Comparison of ENCODE assay signal across 15 cellular contexts in genomic region chr9:136136526-136136925, GRCh38. TPM values are rescaled to one million over a fixed set of nuclear protein-coding genes. Genes with fewer than 3 reads are reported as not detected.
DNase-seq lines count a peak whose midpoint lies in the region; ATAC-seq and TF ChIP-seq lines count a peak whose summit lies in the region.
"Had no signal": no experiment of that assay in that cellular context is flagged by ENCODE, and none has a peak within 500 bp of the region (broad histone marks: within the 10 kb centered on the region; RNA-seq: fewer than 3 reads in every experiment).

No MANE protein-coding gene starts in this region.

- H2AK5ac ChIP-seq in mesenchymal stem cell (ENCODE audit: low read length, severe bottlenecking), result no peak overlapping the region

- H3K4me3 ChIP-seq in H7 (ENCODE audit: insufficient read depth, low read depth, low read length), result no peak overlapping the region
- H3K4me3 ChIP-seq in body of pancreas, result no peak overlapping the region
- H3K4me3 ChIP-seq in mesenchymal stem cell (ENCODE audit: insufficient read depth in 1 of 2, low read depth in 1 of 2, low read length in 2 of 2), result no peak overlapping the region
- H3K4me3 ChIP-seq: A549; BLaER1 treated with 17β-estradiol and CSF1 and Interleukin-3, amounts not matched to agents 10 nM and 100 nM had no signal

- H3K9ac ChIP-seq in mesenchymal stem cell (ENCODE audit: low read length), result no peak overlapping the region
- H3K9ac ChIP-seq: BLaER1 treated with 17β-estradiol and CSF1 and Interleukin-3, amounts not matched to agents 10 nM and 100 nM had no signal

- intact Hi-C loops in body of pancreas (cut with DNase I) (no loop called here), sciatic nerve (cut with DNase I) (no loop called here)

- no peak overlapping the region for H4K8ac ChIP-seq in mesenchymal stem cell (ENCODE audit: low read length)

- H4K91ac ChIP-seq in mesenchymal stem cell (ENCODE audit: low read length), result no peak overlapping the region

- no peaks in the 10 kb centered on the region for H3K36me3 ChIP-seq in H7 (replicated peaks; ENCODE audit: control insufficient read depth, insufficient read depth, low read length)
- H3K36me3 ChIP-seq in body of pancreas (replicated peaks in 1 of 2; ENCODE audit: insufficient read depth in 1 of 2, low read depth in 2 of 2), result no peaks in the 10 kb centered on the region
- no peaks in the 10 kb centered on the region for H3K36me3 ChIP-seq in mesenchymal stem cell (ENCODE audit: control insufficient read depth in 1 of 2, insufficient read depth in 2 of 2, low read depth in 1 of 2, low read length in 2 of 2)
- H3K36me3 ChIP-seq: BLaER1 treated with 17β-estradiol and CSF1 and Interleukin-3, amounts not matched to agents 10 nM and 100 nM had no signal

- no peak overlapping the region for H3K18ac ChIP-seq in mesenchymal stem cell (ENCODE audit: low read depth in 1 of 2, low read length in 2 of 2)

- no peak for TF ChIP-seq POLR2A in body of pancreas (IDR thresholded peaks at IDR 0.05)

- no peak overlapping the region for H2BK5ac ChIP-seq in mesenchymal stem cell (ENCODE audit: low read depth, low read length, poor library complexity, severe bottlenecking)

- H2BK120ac ChIP-seq in mesenchymal stem cell (ENCODE audit: low read depth, low read length), result peak overlapping the region; percentile 21

- no peak overlapping the region for H3K23ac ChIP-seq in mesenchymal stem cell (ENCODE audit: low read length in 2 of 2)

- peak; percentile 52 for DNase-seq in H7
- DNase-seq in body of pancreas, result no peak
- no peak for DNase-seq in mesenchymal stem cell
- DNase-seq in NCI-H2171 treated with DMSO at 0.1 percent for 48 hours (lab: John Stamatoyannopoulos, UW), result no peak
- no peak for DNase-seq in sciatic nerve (ENCODE audit: low spot score)
- DNase-seq: AML-193; Caco-2; CD4-positive, alpha-beta T cell; CD8-positive, alpha-beta T cell; GF-D8 had no signal

- no peak overlapping the region for H3K14ac ChIP-seq in mesenchymal stem cell (ENCODE audit: low read length in 2 of 2)

- H3K27ac ChIP-seq in body of pancreas, result peak overlapping the region in 3 of 4 donors; percentile 18 to 55 (median 54)
- no peak overlapping the region for H3K27ac ChIP-seq in mesenchymal stem cell (ENCODE audit: low read length, poor library complexity, severe bottlenecking)
- H3K27ac ChIP-seq: 22Rv1; A549; BLaER1 treated with 17β-estradiol and CSF1 and Interleukin-3, amounts not matched to agents 10 nM and 100 nM; C4-2B had no signal

- H3K79me1 ChIP-seq in mesenchymal stem cell (replicated peaks; ENCODE audit: low read length, poor library complexity, severe bottlenecking), result no peaks in the 10 kb centered on the region

- no peak overlapping the region for H2BK15ac ChIP-seq in mesenchymal stem cell (ENCODE audit: low read depth, poor library complexity, severe bottlenecking)

- WGBS in body of pancreas, 2 donors, result 75 to 83% methylated on average over 14 to 18 of the region's 18 CpGs
- WGBS in mesenchymal stem cell, result 90% methylated on average over 18 of the region's 18 CpGs

- H3K4me1 ChIP-seq in body of pancreas (peaks cover 56% of the 10 kb centered on the region), mesenchymal stem cell (ENCODE audit: control insufficient read depth, insufficient read depth, low read depth, low read length) (peaks cover 22% of the 10 kb centered on the region)

- no peak overlapping the region for H2BK12ac ChIP-seq in mesenchymal stem cell (ENCODE audit: low read length in 2 of 2)

- no peak for TF ChIP-seq CTCF in body of pancreas (IDR thresholded peaks at IDR 0.05)

- peaks cover 13% of the 10 kb centered on the region for H3K27me3 ChIP-seq in H7 (ENCODE audit: control insufficient read depth, insufficient read depth, low read length)
- H3K27me3 ChIP-seq in body of pancreas, result no peaks in the 10 kb centered on the region
- peaks cover 49 to 64% of the 10 kb centered on the region in 2 experiments for H3K27me3 ChIP-seq in mesenchymal stem cell (ENCODE audit: control insufficient read depth in 1 of 2, insufficient read depth in 1 of 2, low read length in 2 of 2)

- H3K4me2 ChIP-seq in mesenchymal stem cell (ENCODE audit: low read length, poor library complexity, severe bottlenecking), result no peak overlapping the region
- H3K4me2 ChIP-seq: A549 had no signal

- H3K4ac ChIP-seq in mesenchymal stem cell (ENCODE audit: low read depth in 1 of 2, low read length in 2 of 2), result no peak overlapping the region

- ATAC-seq in body of pancreas (no peak), sciatic nerve (no peak), GM21447 (IDR thresholded peaks at IDR 0.05; ENCODE audit: unreplicated experiment) (no peak)
- ATAC-seq: CD8-positive, alpha-beta T cell had no signal

- H3K9me3 ChIP-seq in body of pancreas (no peaks in the 10 kb centered on the region), mesenchymal stem cell (ENCODE audit: control insufficient read depth, low read length) (no peaks in the 10 kb centered on the region)
- H3K9me3 ChIP-seq: A549; BLaER1 treated with 17β-estradiol and CSF1 and Interleukin-3, amounts not matched to agents 10 nM and 100 nM; Caco-2 had no signal

- no peak overlapping the region for H2AFZ ChIP-seq in mesenchymal stem cell (ENCODE audit: low read depth, low read length)

RNA-seq across cellular contexts. Expression of gene TMEM250, which starts 17.9 kb away (rescaled TPM):
- 50.7 and 66.1 TPM in 2 replicates for total RNA-seq in H7 (2014; rRNA removed; shearing (Covaris generic))
- total RNA-seq in body of pancreas (10 to 100 TPM; 21.3 to 47.1 TPM), sciatic nerve (23.0 TPM)
- polyA plus RNA-seq in mesenchymal stem cell (2013, experiment 1 of 2), result 18.1 TPM
- polyA plus RNA-seq in mesenchymal stem cell (2013, experiment 2 of 2), result 17.5 TPM

RNA-seq across cellular contexts. Expression of gene NACC2, which starts 41.4 kb away (rescaled TPM):
- total RNA-seq in H7 (2014; rRNA removed; shearing (Covaris generic)), result 16.6 and 19.3 TPM in 2 replicates
- total RNA-seq in body of pancreas (10 to 100 TPM; 16.6 to 21.1 TPM), sciatic nerve (56.8 TPM)
- polyA plus RNA-seq in mesenchymal stem cell (2013, experiment 1 of 2), result 25.9 TPM
- 26.0 TPM for polyA plus RNA-seq in mesenchymal stem cell (2013, experiment 2 of 2)
